In the genomic region with DNA sequence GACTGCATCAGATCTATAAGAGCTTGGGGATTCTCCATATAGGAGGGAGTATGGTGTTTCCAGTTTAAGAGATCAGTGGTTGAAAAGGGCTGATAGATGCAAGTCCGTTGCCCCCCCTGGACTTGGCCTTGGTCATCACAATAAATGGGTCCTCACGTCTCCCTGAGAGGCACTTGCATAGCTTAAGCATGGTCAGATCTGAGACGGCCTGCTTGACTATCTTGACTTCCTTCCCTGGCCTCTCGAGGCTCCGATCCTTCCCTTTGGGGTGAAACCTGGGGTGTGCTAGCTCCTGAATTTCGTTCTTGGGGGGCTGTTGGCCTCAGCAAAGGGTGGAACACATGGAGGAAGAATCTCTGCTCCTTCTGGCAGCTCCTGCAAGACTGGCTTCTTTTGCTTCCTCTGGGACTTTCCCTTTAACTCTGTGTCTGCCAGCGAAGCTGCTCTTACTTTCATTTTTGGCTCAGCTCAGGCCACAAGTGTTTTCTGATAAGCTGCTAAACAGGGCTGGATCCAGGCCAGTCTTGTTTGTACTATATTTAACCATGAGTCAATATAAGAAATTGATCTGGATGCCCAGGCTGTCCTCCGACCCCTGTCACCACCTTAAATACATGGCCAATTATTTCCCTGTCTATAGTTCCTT, we compare ENCODE assay signal across 1 cellular context.
TF ChIP-seq lines count a peak whose summit lies in the region.

No MANE protein-coding gene starts in this region.

TF ChIP-seq in K562, 482 proteins besides CTCF, POLR2A, EP300 and RAD21 (continued from another document):
- TF ChIP-seq, protein P1, sequence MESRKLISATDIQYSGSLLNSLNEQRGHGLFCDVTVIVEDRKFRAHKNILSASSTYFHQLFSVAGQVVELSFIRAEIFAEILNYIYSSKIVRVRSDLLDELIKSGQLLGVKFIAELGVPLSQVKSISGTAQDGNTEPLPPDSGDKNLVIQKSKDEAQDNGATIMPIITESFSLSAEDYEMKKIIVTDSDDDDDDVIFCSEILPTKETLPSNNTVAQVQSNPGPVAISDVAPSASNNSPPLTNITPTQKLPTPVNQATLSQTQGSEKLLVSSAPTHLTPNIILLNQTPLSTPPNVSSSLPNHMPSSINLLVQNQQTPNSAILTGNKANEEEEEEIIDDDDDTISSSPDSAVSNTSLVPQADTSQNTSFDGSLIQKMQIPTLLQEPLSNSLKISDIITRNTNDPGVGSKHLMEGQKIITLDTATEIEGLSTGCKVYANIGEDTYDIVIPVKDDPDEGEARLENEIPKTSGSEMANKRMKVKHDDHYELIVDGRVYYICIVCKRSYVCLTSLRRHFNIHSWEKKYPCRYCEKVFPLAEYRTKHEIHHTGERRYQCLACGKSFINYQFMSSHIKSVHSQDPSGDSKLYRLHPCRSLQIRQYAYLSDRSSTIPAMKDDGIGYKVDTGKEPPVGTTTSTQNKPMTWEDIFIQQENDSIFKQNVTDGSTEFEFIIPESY (CRISPR knock-in tag; IDR thresholded peaks at IDR 0.05): no peak
- TF ChIP-seq MAZ (CRISPR knock-in tag; conservative IDR thresholded peaks at IDR 0.05 in 1 of 2, IDR thresholded peaks at IDR 0.05 in 1 of 2) (peak in 1 of 2 experiments; percentile 45; a peak in 1 of 4 replicates), DNMT1 (IDR thresholded peaks at IDR 0.05) (no peak), SMARCC2 (IDR thresholded peaks at IDR 0.05; ENCODE audit: low read depth) (0 out of 2 replicates have a peak, but pooled peaks have one; percentile 41), CSDE1 (IDR thresholded peaks at IDR 0.05) (no peak), BRD4 (IDR thresholded peaks at IDR 0.05) (no peak), MEF2A (IDR thresholded peaks at IDR 0.05; ENCODE audit: control insufficient read depth, low read depth, low read length) (0 out of 2 replicates have a peak, but pooled peaks have one; percentile 42), ZNF408 (CRISPR knock-in tag; IDR thresholded peaks at IDR 0.05; ENCODE audit: low read depth) (no peak), NRF1 (conservative IDR thresholded peaks at IDR 0.05 in 1 of 2, IDR thresholded peaks at IDR 0.05 in 1 of 2) (0 out of 4 replicates have a peak, but pooled peaks of 1 of the 2 experiments have one; percentile 17), ADNP (tag; IDR thresholded peaks at IDR 0.05) (no peak), SMARCA4 (IDR thresholded peaks at IDR 0.05) (0 out of 2 replicates have a peak, but pooled peaks have one; percentile 14), SPI1 (IDR thresholded peaks at IDR 0.05; ENCODE audit: borderline replicate concordance, low read depth, low read length) (0 out of 2 replicates have a peak, but pooled peaks have one; percentile 29)
- TF ChIP-seq, protein P2, sequence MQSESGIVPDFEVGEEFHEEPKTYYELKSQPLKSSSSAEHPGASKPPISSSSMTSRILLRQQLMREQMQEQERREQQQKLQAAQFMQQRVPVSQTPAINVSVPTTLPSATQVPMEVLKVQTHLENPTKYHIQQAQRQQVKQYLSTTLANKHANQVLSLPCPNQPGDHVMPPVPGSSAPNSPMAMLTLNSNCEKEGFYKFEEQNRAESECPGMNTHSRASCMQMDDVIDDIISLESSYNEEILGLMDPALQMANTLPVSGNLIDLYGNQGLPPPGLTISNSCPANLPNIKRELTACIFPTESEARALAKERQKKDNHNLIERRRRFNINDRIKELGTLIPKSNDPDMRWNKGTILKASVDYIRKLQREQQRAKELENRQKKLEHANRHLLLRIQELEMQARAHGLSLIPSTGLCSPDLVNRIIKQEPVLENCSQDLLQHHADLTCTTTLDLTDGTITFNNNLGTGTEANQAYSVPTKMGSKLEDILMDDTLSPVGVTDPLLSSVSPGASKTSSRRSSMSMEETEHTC (IDR thresholded peaks at IDR 0.05): no peak
